31 cellular contexts compared by ENCODE assay signal in the genomic region with DNA sequence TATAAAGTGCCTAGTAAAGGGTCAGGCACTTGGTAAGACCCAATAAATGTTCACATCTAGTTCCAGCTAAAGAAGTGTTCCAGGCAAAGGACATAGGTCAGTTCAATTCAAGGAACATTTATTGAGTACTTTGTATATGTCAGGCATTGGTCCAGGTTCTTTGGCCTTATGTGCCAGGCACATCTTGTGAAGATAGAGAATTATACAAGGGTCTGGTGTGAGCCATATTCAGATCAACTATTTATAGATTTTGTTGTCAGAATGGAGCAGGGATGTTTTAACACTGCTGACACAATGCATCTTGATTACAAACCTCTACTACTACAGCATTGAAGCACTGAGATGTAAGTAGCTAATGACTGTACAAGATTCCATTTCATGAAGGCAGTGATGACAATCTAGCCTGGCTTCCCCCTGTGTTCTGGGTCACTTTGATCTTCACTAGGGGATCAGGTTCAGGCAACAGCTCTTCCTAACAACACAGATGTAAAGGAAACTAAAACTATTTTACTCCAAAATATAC. TPM values are rescaled to one million over a fixed set of nuclear protein-coding genes. Genes with fewer than 3 reads are reported as not detected.
"Had no signal": no experiment of that assay in that cellular context is flagged by ENCODE, and none has a peak within 500 bp of the region (broad histone marks: within the 10 kb centered on the region; RNA-seq: fewer than 3 reads in every experiment).

No MANE protein-coding gene starts in this region.

- H3K4me3 ChIP-seq: colonic mucosa, coronary artery, dorsolateral prefrontal cortex, esophagus muscularis mucosa, esophagus squamous epithelium, gastrocnemius medialis, gastroesophageal sphincter, heart left ventricle, heart right ventricle had no signal

- H3K4me1 ChIP-seq: colonic mucosa, esophagus muscularis mucosa, esophagus squamous epithelium, foreskin keratinocyte, gastrocnemius medialis, gastroesophageal sphincter, heart left ventricle, heart right ventricle had no signal

- H3K4me3 Mint-ChIP-seq: dendritic cell treated with granulocyte-macrophage colony-stimulating factor and Interleukin-4, amounts not matched to agents 40 ng/mL and 50 ng/mL, for 4 days; effector memory CD8-positive, alpha-beta T cell; endodermal cell had no signal

- DNase-seq: colonic mucosa; cortex of kidney; dermis blood vessel endothelial cell; dorsolateral prefrontal cortex; effector CD4-positive, alpha-beta T cell; effector CD8-positive, alpha-beta T cell; effector memory CD4-positive, alpha-beta T cell; effector memory CD8-positive, alpha-beta T cell; endodermal cell; erythroblast; esophagus squamous epithelium; foreskin fibroblast; foreskin keratinocyte; foreskin melanocyte; gastrocnemius medialis; glutamatergic neuron; head of caudate nucleus; heart left ventricle; heart right ventricle had no signal

- H3K27ac ChIP-seq: colonic mucosa, coronary artery, dorsolateral prefrontal cortex, epithelial cell of prostate, esophagus muscularis mucosa, esophagus squamous epithelium, foreskin keratinocyte, gastrocnemius medialis, gastroesophageal sphincter, heart left ventricle, heart right ventricle had no signal

- H3K9me3 Mint-ChIP-seq: dendritic cell treated with granulocyte-macrophage colony-stimulating factor and Interleukin-4, amounts not matched to agents 40 ng/mL and 50 ng/mL, for 4 days; effector memory CD8-positive, alpha-beta T cell; endodermal cell had no signal

- FAIRE-seq: colon, endometrium, endothelial cell of umbilical vein, frontal cortex had no signal

- H3K36me3 ChIP-seq: colonic mucosa, esophagus muscularis mucosa, esophagus squamous epithelium, gastrocnemius medialis, gastroesophageal sphincter, heart left ventricle, heart right ventricle had no signal

- H3K9me3 ChIP-seq: colonic mucosa, esophagus squamous epithelium had no signal

- H3K27me3 ChIP-seq: colonic mucosa, dorsolateral prefrontal cortex, esophagus muscularis mucosa, esophagus squamous epithelium, foreskin keratinocyte, gastrocnemius medialis, gastroesophageal sphincter, heart left ventricle, heart right ventricle had no signal

- ATAC-seq: effector memory CD8-positive, alpha-beta T cell; esophagus mucosa; foreskin keratinocyte; gastroesophageal sphincter had no signal

- H3K27ac Mint-ChIP-seq: dendritic cell treated with granulocyte-macrophage colony-stimulating factor and Interleukin-4, amounts not matched to agents 40 ng/mL and 50 ng/mL, for 4 days; effector memory CD8-positive, alpha-beta T cell; endodermal cell had no signal

- H3K27me3 Mint-ChIP-seq: dendritic cell treated with granulocyte-macrophage colony-stimulating factor and Interleukin-4, amounts not matched to agents 40 ng/mL and 50 ng/mL, for 4 days had no signal

- H3K4me1 Mint-ChIP-seq: endodermal cell had no signal

RNA-seq across cellular contexts. Expression of gene MSTN, which starts 18.1 kb away (rescaled TPM):
- total RNA-seq: dermis blood vessel endothelial cell, endodermal cell, endothelial cell of umbilical vein, epithelial cell of proximal tubule, foreskin keratinocyte, glomerular endothelial cell had no signal
- polyA plus RNA-seq: foreskin keratinocyte had no signal
